20 cellular contexts compared by ENCODE assay signal in the genomic region with DNA sequence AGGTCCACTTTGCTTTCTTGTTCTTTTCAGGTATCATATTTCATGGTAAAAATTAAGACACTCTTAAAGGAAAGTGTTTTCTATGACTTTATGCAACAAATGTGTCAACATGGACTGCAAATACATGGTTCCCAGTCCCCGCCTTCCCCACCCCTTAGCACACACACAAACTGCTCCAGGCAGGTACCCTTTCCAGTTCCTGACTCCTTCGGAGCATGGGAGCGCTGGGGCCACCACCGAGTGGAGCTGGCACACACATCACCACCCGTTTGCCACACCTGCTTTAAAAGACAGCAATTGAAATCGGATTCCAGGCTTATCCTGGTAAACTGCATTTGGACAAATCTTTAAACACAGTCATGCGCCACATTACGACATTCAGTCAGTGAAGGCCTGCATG.
"Had no signal": no experiment of that assay in that cellular context is flagged by ENCODE, and none has a peak within 500 bp of the region (broad histone marks: within the 10 kb centered on the region; RNA-seq: fewer than 3 reads in every experiment).

No MANE protein-coding gene starts in this region.

- ATAC-seq: naive thymus-derived CD8-positive, alpha-beta T cell; stimulated activated naive B cell treated with anti-CD40 and anti-IgM and Interleukin-4, amounts not matched to agents 10 μg/mL and 1 μg/mL and 100 μg/mL, for 72 hours; stimulated activated naive CD8-positive, alpha-beta T cell treated with anti-CD3 and anti-CD28 coated beads, Interleukin-15, amount 100 ng/mL, for 72 hours had no signal

- H3K4me1 ChIP-seq: tibial nerve, uterus had no signal

- H3K27me3 ChIP-seq: dorsolateral prefrontal cortex, neutrophil, sigmoid colon, testis, tibial nerve, uterus had no signal

- H3K4me3 ChIP-seq: dorsolateral prefrontal cortex, lung, sigmoid colon, skin epidermis, testis, tibial nerve, uterus had no signal

- H3K4me3 Mint-ChIP-seq: naive thymus-derived CD8-positive, alpha-beta T cell; stimulated activated naive B cell treated with anti-CD40 and anti-IgM and Interleukin-4, amounts not matched to agents 10 μg/mL and 1 μg/mL and 100 μg/mL, for 72 hours; stimulated activated naive CD8-positive, alpha-beta T cell treated with anti-CD3 and anti-CD28 coated beads, Interleukin-15, amount 100 ng/mL, for 72 hours had no signal

- H3K27me3 Mint-ChIP-seq: naive thymus-derived CD8-positive, alpha-beta T cell; stimulated activated naive B cell treated with anti-CD40 and anti-IgM and Interleukin-4, amounts not matched to agents 10 μg/mL and 1 μg/mL and 100 μg/mL, for 72 hours; stimulated activated naive CD8-positive, alpha-beta T cell treated with anti-CD3 and anti-CD28 coated beads, Interleukin-15, amount 100 ng/mL, for 72 hours had no signal

- H3K36me3 ChIP-seq: uterus had no signal

- H3K27ac Mint-ChIP-seq: stimulated activated naive B cell treated with anti-CD40 and anti-IgM and Interleukin-4, amounts not matched to agents 10 μg/mL and 1 μg/mL and 100 μg/mL, for 72 hours had no signal

- DNase-seq: cortex of kidney; dorsolateral prefrontal cortex; effector CD8-positive, alpha-beta T cell; foreskin melanocyte; hippocampal formation; kidney glomerular epithelial cell; mesendoderm; naive thymus-derived CD8-positive, alpha-beta T cell; posterior cingulate gyrus; sigmoid colon; stimulated activated CD4-positive, alpha-beta T cell treated with anti-CD3 and anti-CD28 coated beads, Interleukin-2, amount 100 ng/mL, for 24 hours; stimulated activated CD4-positive, alpha-beta T cell treated with anti-CD3 and anti-CD28 coated beads, Interleukin-4, amount 100 ng/mL, for 4 hours; stimulated activated naive B cell treated with anti-CD40 and anti-IgM and Interleukin-4, amounts not matched to agents 10 μg/mL and 1 μg/mL and 100 μg/mL, for 72 hours; stimulated activated naive CD8-positive, alpha-beta T cell treated with anti-CD3 and anti-CD28 coated beads, Interleukin-15, amount 100 ng/mL, for 72 hours; testis; uterus had no signal

- H3K9me3 Mint-ChIP-seq: naive thymus-derived CD8-positive, alpha-beta T cell; stimulated activated naive B cell treated with anti-CD40 and anti-IgM and Interleukin-4, amounts not matched to agents 10 μg/mL and 1 μg/mL and 100 μg/mL, for 72 hours; stimulated activated naive CD8-positive, alpha-beta T cell treated with anti-CD3 and anti-CD28 coated beads, Interleukin-15, amount 100 ng/mL, for 72 hours had no signal

- H3K27ac ChIP-seq: dorsolateral prefrontal cortex, neutrophil, sigmoid colon, skin epidermis, testis, tibial nerve, uterus had no signal

- H3K9me3 ChIP-seq: neutrophil, sigmoid colon, testis, tibial nerve, uterus had no signal
